Comparison of ENCODE assay signal across 15 cellular contexts in genomic region chr10:71433983-71434744, GRCh38. TPM values are rescaled to one million over a fixed set of nuclear protein-coding genes. Genes with fewer than 3 reads are reported as not detected.
A peak's percentile ranks its signal among the peaks of the same experiment; 100 is the strongest.
DNase-seq lines count a peak whose midpoint lies in the region; ATAC-seq and TF ChIP-seq lines count a peak whose summit lies in the region.
"Had no signal": no experiment of that assay in that cellular context is flagged by ENCODE, and none has a peak within 500 bp of the region (broad histone marks: within the 10 kb centered on the region; RNA-seq: fewer than 3 reads in every experiment).

No MANE protein-coding gene starts in this region.

- TF ChIP-seq EP300 in SK-N-SH (IDR thresholded peaks at IDR 0.05; ENCODE audit: borderline replicate concordance in 1 of 2, low read depth in 1 of 2, low read length in 1 of 2), result no peak

- no peaks in the 10 kb centered on the region for H4K20me1 ChIP-seq in SK-N-SH (ENCODE audit: insufficient read depth)

- H3K9ac ChIP-seq in SK-N-SH, result no peak overlapping the region

- TF ChIP-seq RAD21 in SK-N-SH (IDR thresholded peaks at IDR 0.05; ENCODE audit: low read length), result no peak

- H3K4me1 ChIP-seq in SK-N-SH (ENCODE audit: control insufficient read depth in 1 of 2, insufficient read depth in 2 of 2, low read depth in 1 of 2, low read length in 1 of 2), result no peaks in the 10 kb centered on the region

- peaks cover 13% of the 10 kb centered on the region; the same call in 1 of the 2 replicates for H3K27me3 ChIP-seq in SK-N-SH (ENCODE audit: insufficient read depth)

- CTCF ChIA-PET in SK-N-SH (lab: Yijun Ruan, JAX), result interaction anchor here (1.1 to 3.6 kb wide), 3 partner anchors 18 to 175 kb away, joined by 3 to 13 read pairs (median 5); partner anchors contain the start of gene CDH23
- CTCF ChIA-PET in activated CD8-positive, alpha-beta T cell treated with anti-CD3 and anti-CD28 coated beads for 36 hours (lab: Charles Lee), result interaction anchor here (0.6 kb wide), 1 partner anchor 531 kb away, joined by 3 read pairs; no protein-coding TSS in a partner anchor

- no peaks in the 10 kb centered on the region for H3K79me2 ChIP-seq in SK-N-SH (ENCODE audit: insufficient read depth)

- no peaks in the 10 kb centered on the region for H3K9me2 ChIP-seq in SK-N-SH

- no peaks in the 10 kb centered on the region for H3K9me3 Mint-ChIP-seq in activated CD8-positive, alpha-beta T cell treated with anti-CD3 and anti-CD28 coated beads for 36 hours
- H3K9me3 Mint-ChIP-seq: naive thymus-derived CD8-positive, alpha-beta T cell had no signal

- DNase-seq in SK-N-SH (peak; percentile 6), hepatic stellate cell (ENCODE audit: low spot score) (peak; percentile 5), anterior cingulate cortex (lab: John Stamatoyannopoulos, UW) (no peak), LoVo (ENCODE audit: low spot score) (no peak)
- peak; percentile 49 for DNase-seq in activated CD8-positive, alpha-beta T cell treated with anti-CD3 and anti-CD28 coated beads for 36 hours
- DNase-seq in stimulated activated CD8-positive, alpha-beta memory T cell treated with anti-CD3 and anti-CD28 coated beads, Interleukin-4, amount 100 ng/mL, for 48 hours, result peak; percentile 26
- DNase-seq: effector memory CD4-positive, alpha-beta T cell; NCI-H1417 treated with DMSO at 0.1 percent for 48 hours; retina had no signal

- TF ChIP-seq CTCF in SK-N-SH (IDR thresholded peaks at IDR 0.05), result no peak
- TF ChIP-seq CTCF in activated CD8-positive, alpha-beta T cell treated with anti-CD3 and anti-CD28 coated beads for 36 hours (IDR thresholded peaks at IDR 0.05), result no peak

- no peak overlapping the region for H3K27ac Mint-ChIP-seq in activated CD8-positive, alpha-beta T cell treated with anti-CD3 and anti-CD28 coated beads for 36 hours
- H3K27ac Mint-ChIP-seq: activated naive CD8-positive, alpha-beta T cell had no signal

- POLR2A ChIA-PET in SK-N-SH (lab: Yijun Ruan, JAX), result no interaction called here
- POLR2A ChIA-PET in activated CD8-positive, alpha-beta T cell treated with anti-CD3 and anti-CD28 coated beads for 36 hours (lab: Charles Lee), result interaction anchor here (0.8 kb wide), 1 partner anchor 272 kb away, joined by 3 read pairs; no protein-coding TSS in a partner anchor

- H3K4me2 ChIP-seq in SK-N-SH, result no peak overlapping the region

- no peaks in the 10 kb centered on the region for H3K9me3 ChIP-seq in SK-N-SH
- H3K9me3 ChIP-seq: thoracic aorta had no signal

- peaks cover 3% of the 10 kb centered on the region for H3K4me1 Mint-ChIP-seq in activated CD8-positive, alpha-beta T cell treated with anti-CD3 and anti-CD28 coated beads for 36 hours (ENCODE audit: low read depth)

- WGBS in SK-N-SH (ENCODE audit: low lambda C conversion rate), result 68% methylated on average over 8 of the region's 8 CpGs

- intact Hi-C loops in activated CD8-positive, alpha-beta T cell treated with anti-CD3 and anti-CD28 coated beads for 36 hours (cut with micrococcal nuclease), result no loop called here

- H3K36me3 Mint-ChIP-seq in activated CD8-positive, alpha-beta T cell treated with anti-CD3 and anti-CD28 coated beads for 36 hours (ENCODE audit: low read depth), result no peaks in the 10 kb centered on the region
- H3K36me3 Mint-ChIP-seq: activated naive CD8-positive, alpha-beta T cell; naive thymus-derived CD8-positive, alpha-beta T cell had no signal

- H3K4me3 ChIP-seq in SK-N-SH (ENCODE audit: low read depth in 2 of 2, low read length in 1 of 2), result no peak overlapping the region
- H3K4me3 ChIP-seq: lung, thoracic aorta had no signal

- no peak for ATAC-seq in SK-N-SH treated with all-trans-retinoic acid at 6 μM for 48 hours
- peak; percentile 82 for ATAC-seq in activated CD8-positive, alpha-beta T cell treated with anti-CD3 and anti-CD28 coated beads for 36 hours
- ATAC-seq in GM19395 (IDR thresholded peaks at IDR 0.05; ENCODE audit: unreplicated experiment), result no peak
- ATAC-seq: naive thymus-derived CD8-positive, alpha-beta T cell had no signal

- H2AFZ ChIP-seq in SK-N-SH (ENCODE audit: low read depth), result no peak overlapping the region

- no peak overlapping the region for H3K4me3 Mint-ChIP-seq in activated CD8-positive, alpha-beta T cell treated with anti-CD3 and anti-CD28 coated beads for 36 hours
- H3K4me3 Mint-ChIP-seq: activated naive CD8-positive, alpha-beta T cell; naive thymus-derived CD8-positive, alpha-beta T cell had no signal

- H3F3A ChIP-seq in SK-N-SH (replicated peaks; ENCODE audit: insufficient read depth), result no peaks in the 10 kb centered on the region

- H3K27me3 Mint-ChIP-seq in activated CD8-positive, alpha-beta T cell treated with anti-CD3 and anti-CD28 coated beads for 36 hours, result peaks cover 4% of the 10 kb centered on the region

- H3K36me3 ChIP-seq in SK-N-SH (replicated peaks in 1 of 2; ENCODE audit: control insufficient read depth in 1 of 2, insufficient read depth in 2 of 2, low read length in 1 of 2), result no peaks in the 10 kb centered on the region
- H3K36me3 ChIP-seq: thoracic aorta had no signal

- H3K27ac ChIP-seq in SK-N-SH (ENCODE audit: low read depth in 2 of 2, low read length in 1 of 2), result no peak overlapping the region
- H3K27ac ChIP-seq: thoracic aorta had no signal

TF ChIP-seq in SK-N-SH, 30 proteins besides CTCF, POLR2A, EP300 and RAD21 (continues in another document):
- TF ChIP-seq, protein P1, sequence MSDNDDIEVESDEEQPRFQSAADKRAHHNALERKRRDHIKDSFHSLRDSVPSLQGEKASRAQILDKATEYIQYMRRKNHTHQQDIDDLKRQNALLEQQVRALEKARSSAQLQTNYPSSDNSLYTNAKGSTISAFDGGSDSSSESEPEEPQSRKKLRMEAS (IDR thresholded peaks at IDR 0.05; ENCODE audit: low read depth), result no peak
- no peak for TF ChIP-seq SMC3 (IDR thresholded peaks at IDR 0.05; ENCODE audit: low read depth, low read length)
- TF ChIP-seq, protein P2, sequence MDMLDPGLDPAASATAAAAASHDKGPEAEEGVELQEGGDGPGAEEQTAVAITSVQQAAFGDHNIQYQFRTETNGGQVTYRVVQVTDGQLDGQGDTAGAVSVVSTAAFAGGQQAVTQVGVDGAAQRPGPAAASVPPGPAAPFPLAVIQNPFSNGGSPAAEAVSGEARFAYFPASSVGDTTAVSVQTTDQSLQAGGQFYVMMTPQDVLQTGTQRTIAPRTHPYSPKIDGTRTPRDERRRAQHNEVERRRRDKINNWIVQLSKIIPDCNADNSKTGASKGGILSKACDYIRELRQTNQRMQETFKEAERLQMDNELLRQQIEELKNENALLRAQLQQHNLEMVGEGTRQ (IDR thresholded peaks at IDR 0.05; ENCODE audit: borderline replicate concordance, low read depth, low read length), result no peak

TF ChIP-seq in SK-N-SH treated with all-trans-retinoic acid at 6 μM for 48 hours, 23 proteins besides CTCF, POLR2A, EP300 and RAD21 (continues in another document):
- TF ChIP-seq ZFP3 (CRISPR knock-in tag; IDR thresholded peaks at IDR 0.05), result no peak
- TF ChIP-seq PPARA (CRISPR knock-in tag; IDR thresholded peaks at IDR 0.05; ENCODE audit: borderline replicate concordance), result no peak
- no peak for TF ChIP-seq OSR1 (CRISPR knock-in tag; IDR thresholded peaks at IDR 0.05)
- TF ChIP-seq TCF4 (CRISPR knock-in tag; IDR thresholded peaks at IDR 0.05; ENCODE audit: borderline replicate concordance), result no peak
- no peak for TF ChIP-seq TOX (CRISPR knock-in tag; IDR thresholded peaks at IDR 0.05; ENCODE audit: borderline replicate concordance)
- TF ChIP-seq ZNF565 (CRISPR knock-in tag; conservative IDR thresholded peaks at IDR 0.05; ENCODE audit: low read depth), result no peak
- TF ChIP-seq GLIS3 (CRISPR knock-in tag; IDR thresholded peaks at IDR 0.05), result no peak
- no peak for TF ChIP-seq POU6F1 (CRISPR knock-in tag; IDR thresholded peaks at IDR 0.05; ENCODE audit: borderline replicate concordance, low read depth)
- TF ChIP-seq ZC3H10 (CRISPR knock-in tag; IDR thresholded peaks at IDR 0.05), result no peak
- TF ChIP-seq CSDC2 (CRISPR knock-in tag; IDR thresholded peaks at IDR 0.05), result no peak
- TF ChIP-seq TSHZ2 (CRISPR knock-in tag; IDR thresholded peaks at IDR 0.05), result no peak

RNA-seq across cellular contexts. Expression of gene CDH23, which starts 37.4 kb away (rescaled TPM):
- polyA plus RNA-seq in SK-N-SH (2012; rRNA removed), result 0.03 and 0.18 TPM in 2 replicates
- polyA plus RNA-seq in SK-N-SH (2012; cell fraction: cytosol; rRNA removed), result 0.03 and 0.05 TPM in 2 replicates
- 0.04 and 0.12 TPM in 2 replicates for polyA plus RNA-seq in SK-N-SH (2012; cell fraction: nucleus; rRNA removed)
- 1 to 10 TPM; 2.4 to 2.7 TPM for total RNA-seq in activated CD8-positive, alpha-beta T cell treated with anti-CD3 and anti-CD28 coated beads for 36 hours

Comparison
In these comparisons a context has a peak if more than half of its experiments do, and no peak if none do; other contexts are left out.
1. DNase-seq: peak in SK-N-SH (single experiment), activated CD8-positive, alpha-beta T cell treated with anti-CD3 and anti-CD28 coated beads for 36 hours (single experiment), hepatic stellate cell (single experiment) and stimulated activated CD8-positive, alpha-beta memory T cell treated with anti-CD3 and anti-CD28 coated beads, Interleukin-4, amount 100 ng/mL, for 48 hours (single experiment); none in anterior cingulate cortex (0 of 58) and LoVo (single experiment).